ENCODE assay signal across 13 cellular contexts in the genomic region with DNA sequence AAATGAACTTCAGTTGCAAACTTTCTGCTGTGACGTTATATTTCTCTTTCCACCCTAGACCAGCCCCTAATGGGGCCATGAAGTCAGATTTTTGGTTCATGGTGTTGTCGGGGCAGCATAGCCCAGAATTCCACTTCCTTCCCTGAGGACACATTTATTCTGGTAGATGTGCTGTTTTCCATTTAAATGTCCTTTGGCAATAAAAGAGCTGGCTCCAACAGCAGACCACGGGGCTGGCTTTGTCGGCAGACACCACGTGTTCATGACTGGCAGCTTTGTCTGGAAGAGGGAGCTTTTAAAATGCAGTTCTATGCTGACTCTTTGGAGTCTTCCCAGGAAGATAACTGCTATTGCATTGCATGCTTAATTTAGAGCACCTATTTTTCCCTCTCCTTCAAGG. TPM values are rescaled to one million over a fixed set of nuclear protein-coding genes. Genes with fewer than 3 reads are reported as not detected.
DNase-seq lines count a peak whose midpoint lies in the region; ATAC-seq and TF ChIP-seq lines count a peak whose summit lies in the region.
"Had no signal": no experiment of that assay in that cellular context is flagged by ENCODE, and none has a peak within 500 bp of the region (broad histone marks: within the 10 kb centered on the region; RNA-seq: fewer than 3 reads in every experiment).

No MANE protein-coding gene starts in this region.

- intact Hi-C loops in uterus (cut with DNase I; ENCODE audit: low total_unique reads): no loop called here

- no peaks in the 10 kb centered on the region for H3K36me3 ChIP-seq in gastroesophageal sphincter
- H3K36me3 ChIP-seq in neuron (ENCODE audit: insufficient read depth, low read length): no peaks in the 10 kb centered on the region
- no peaks in the 10 kb centered on the region for H3K36me3 ChIP-seq in uterus

- no peaks in the 10 kb centered on the region for H3K36me3 Mint-ChIP-seq in activated naive CD8-positive, alpha-beta T cell
- H3K36me3 Mint-ChIP-seq in activated naive CD8-positive, alpha-beta T cell treated with anti-CD3 and anti-CD28 coated beads for 36 hours: peaks cover 3% of the 10 kb centered on the region
- no peaks in the 10 kb centered on the region for H3K36me3 Mint-ChIP-seq in natural killer cell treated with Interleukin-12 subunit alpha and Interleukin-12 subunit beta and Interleukin-15 and Interleukin-18, amount 100 ng/mL, for 72 hours

- peaks cover 81% of the 10 kb centered on the region for H3K4me1 Mint-ChIP-seq in activated naive CD8-positive, alpha-beta T cell (ENCODE audit: low read depth)
- H3K4me1 Mint-ChIP-seq in activated naive CD8-positive, alpha-beta T cell treated with anti-CD3 and anti-CD28 coated beads for 36 hours: peaks cover 67% of the 10 kb centered on the region
- peaks cover 41 to 53% of the 10 kb centered on the region in 2 donors for H3K4me1 Mint-ChIP-seq in natural killer cell treated with Interleukin-12 subunit alpha and Interleukin-12 subunit beta and Interleukin-15 and Interleukin-18, amount 100 ng/mL, for 72 hours (ENCODE audit: low read depth in 2 of 2)

- TF ChIP-seq CTCF in gastroesophageal sphincter (IDR thresholded peaks at IDR 0.05): no peak
- TF ChIP-seq CTCF in uterus (IDR thresholded peaks at IDR 0.05): no peak

- H3K4me1 ChIP-seq in gastroesophageal sphincter (peaks cover 0 to 21% (median 10%) of the 10 kb centered on the region in 3 donors), neuron (ENCODE audit: insufficient read depth, low read length) (peaks cover 8% of the 10 kb centered on the region), uterus (no peaks in the 10 kb centered on the region)

- TF ChIP-seq EP300 in gastroesophageal sphincter (IDR thresholded peaks at IDR 0.05): no peak

- ATAC-seq in gastroesophageal sphincter: peak; percentile 93
- ATAC-seq in HG03039 (IDR thresholded peaks at IDR 0.05; ENCODE audit: unreplicated experiment): no peak
- no peak for ATAC-seq in HG03565 (IDR thresholded peaks at IDR 0.05; ENCODE audit: unreplicated experiment)
- ATAC-seq in natural killer cell treated with Interleukin-12 subunit alpha and Interleukin-12 subunit beta and Interleukin-15 and Interleukin-18, amount 100 ng/mL, for 72 hours: no peak
- ATAC-seq: GM12878 had no signal

- no peak overlapping the region for H3K4me3 ChIP-seq in gastroesophageal sphincter
- H3K4me3 ChIP-seq in neuron (ENCODE audit: low read length): no peak overlapping the region
- H3K4me3 ChIP-seq in uterus: no peak overlapping the region
- H3K4me3 ChIP-seq: GM12878 had no signal

- no peaks in the 10 kb centered on the region for H3K9me3 Mint-ChIP-seq in activated naive CD8-positive, alpha-beta T cell (ENCODE audit: low read depth)
- H3K9me3 Mint-ChIP-seq in activated naive CD8-positive, alpha-beta T cell treated with anti-CD3 and anti-CD28 coated beads for 36 hours: no peaks in the 10 kb centered on the region
- no peaks in the 10 kb centered on the region for H3K9me3 Mint-ChIP-seq in natural killer cell treated with Interleukin-12 subunit alpha and Interleukin-12 subunit beta and Interleukin-15 and Interleukin-18, amount 100 ng/mL, for 72 hours

- peak overlapping the region in 2 of 4 donors; percentile 48 to 63 for H3K27ac ChIP-seq in gastroesophageal sphincter
- peak overlapping the region; percentile 70 to 84 for H3K27ac ChIP-seq in uterus
- H3K27ac ChIP-seq: HL-60 had no signal

- H3K27me3 ChIP-seq in gastroesophageal sphincter: no peaks in the 10 kb centered on the region
- no peaks in the 10 kb centered on the region for H3K27me3 ChIP-seq in neuron (ENCODE audit: insufficient read depth, low read length)
- H3K27me3 ChIP-seq in uterus: no peaks in the 10 kb centered on the region

- H2AFZ ChIP-seq in neuron (ENCODE audit: low read depth, low read length): peak overlapping the region; percentile 12

- 12 to 19% methylated on average over 5 of the region's 5 CpGs for WGBS in gastroesophageal sphincter (ENCODE audit: low coverage in 1 of 2), 2 donors

- no peak overlapping the region for H3K4me3 Mint-ChIP-seq in activated naive CD8-positive, alpha-beta T cell
- H3K4me3 Mint-ChIP-seq in activated naive CD8-positive, alpha-beta T cell treated with anti-CD3 and anti-CD28 coated beads for 36 hours: no peak overlapping the region
- H3K4me3 Mint-ChIP-seq in natural killer cell treated with Interleukin-12 subunit alpha and Interleukin-12 subunit beta and Interleukin-15 and Interleukin-18, amount 100 ng/mL, for 72 hours: no peak overlapping the region

- no peaks in the 10 kb centered on the region for H3K27me3 Mint-ChIP-seq in activated naive CD8-positive, alpha-beta T cell
- H3K27me3 Mint-ChIP-seq in activated naive CD8-positive, alpha-beta T cell treated with anti-CD3 and anti-CD28 coated beads for 36 hours: no peaks in the 10 kb centered on the region
- H3K27me3 Mint-ChIP-seq in natural killer cell treated with Interleukin-12 subunit alpha and Interleukin-12 subunit beta and Interleukin-15 and Interleukin-18, amount 100 ng/mL, for 72 hours: peaks cover 0 to 3% of the 10 kb centered on the region in 2 donors

- no peaks in the 10 kb centered on the region for H3K9me3 ChIP-seq in gastroesophageal sphincter
- no peaks in the 10 kb centered on the region for H3K9me3 ChIP-seq in neuron (ENCODE audit: low read length)
- H3K9me3 ChIP-seq in uterus: no peaks in the 10 kb centered on the region

- DNase-seq in activated naive CD8-positive, alpha-beta T cell treated with anti-CD3 and anti-CD28 coated beads for 36 hours: no peak
- DNase-seq in uterus: peak; percentile 88 to 89
- no peak for DNase-seq in natural killer cell treated with Interleukin-12 subunit alpha and Interleukin-12 subunit beta and Interleukin-15 and Interleukin-18, amount 100 ng/mL, for 72 hours (ENCODE audit: low spot score)
- DNase-seq: activated CD4-positive, CD25-positive, alpha-beta regulatory T cell treated with anti-CD3 and anti-CD28 coated beads, Interleukin-2, amount 50 U/mL, for 72 hours; NCI-H1694 treated with DMSO at 0.1 percent for 48 hours had no signal

- H3K27ac Mint-ChIP-seq in activated naive CD8-positive, alpha-beta T cell: peak overlapping the region; percentile 70
- no peak overlapping the region for H3K27ac Mint-ChIP-seq in activated naive CD8-positive, alpha-beta T cell treated with anti-CD3 and anti-CD28 coated beads for 36 hours
- H3K27ac Mint-ChIP-seq in natural killer cell treated with Interleukin-12 subunit alpha and Interleukin-12 subunit beta and Interleukin-15 and Interleukin-18, amount 100 ng/mL, for 72 hours: peak overlapping the region in 1 of 2 donors; percentile 39

- no peak for TF ChIP-seq POLR2A in gastroesophageal sphincter (IDR thresholded peaks at IDR 0.05)
- no peak for TF ChIP-seq POLR2A in uterus (IDR thresholded peaks at IDR 0.05)

RNA-seq across cellular contexts. Expression of gene LCP2, which starts 17.6 kb away (rescaled TPM):
- total RNA-seq in activated naive CD8-positive, alpha-beta T cell treated with anti-CD3 and anti-CD28 coated beads for 36 hours: 100 to 1,000 TPM; 192 to 199 TPM
- total RNA-seq in gastroesophageal sphincter (10 to 100 TPM in 1 of 4 donors, 1 to 10 TPM in 3; 5.5 to 17.0 (median 8.3) TPM), uterus (10 to 100 TPM in 3 of 4 donors, 1 to 10 TPM in 1; 1.3 to 19.1 (median 11.2) TPM)
- total RNA-seq in natural killer cell treated with Interleukin-12 subunit alpha and Interleukin-12 subunit beta and Interleukin-15 and Interleukin-18, amount 100 ng/mL, for 72 hours: 100 to 1,000 TPM; 282 to 360 TPM
- total RNA-seq: bronchial epithelial cell had no signal

Comparison
In these comparisons a context has a peak if more than half of its experiments do, and no peak if none do; other contexts are left out.
1. DNase-seq: peak in uterus (2 of 2); none in activated naive CD8-positive, alpha-beta T cell treated with anti-CD3 and anti-CD28 coated beads for 36 hours (single experiment) and natural killer cell treated with Interleukin-12 subunit alpha and Interleukin-12 subunit beta and Interleukin-15 and Interleukin-18, amount 100 ng/mL, for 72 hours (single experiment).
2. RNA of gene LCP2, which starts 17.6 kb away (total RNA-seq): 282 to 360 TPM in natural killer cell treated with Interleukin-12 subunit alpha and Interleukin-12 subunit beta and Interleukin-15 and Interleukin-18, amount 100 ng/mL, for 72 hours and 192 to 199 TPM in activated naive CD8-positive, alpha-beta T cell treated with anti-CD3 and anti-CD28 coated beads for 36 hours; 1.3 to 19.1 TPM in uterus and 5.5 to 17.0 TPM in gastroesophageal sphincter; every median in the first group is over 4 times any median in the second.